Comparison of ENCODE assay signal across 9 cellular contexts in the genomic region with DNA sequence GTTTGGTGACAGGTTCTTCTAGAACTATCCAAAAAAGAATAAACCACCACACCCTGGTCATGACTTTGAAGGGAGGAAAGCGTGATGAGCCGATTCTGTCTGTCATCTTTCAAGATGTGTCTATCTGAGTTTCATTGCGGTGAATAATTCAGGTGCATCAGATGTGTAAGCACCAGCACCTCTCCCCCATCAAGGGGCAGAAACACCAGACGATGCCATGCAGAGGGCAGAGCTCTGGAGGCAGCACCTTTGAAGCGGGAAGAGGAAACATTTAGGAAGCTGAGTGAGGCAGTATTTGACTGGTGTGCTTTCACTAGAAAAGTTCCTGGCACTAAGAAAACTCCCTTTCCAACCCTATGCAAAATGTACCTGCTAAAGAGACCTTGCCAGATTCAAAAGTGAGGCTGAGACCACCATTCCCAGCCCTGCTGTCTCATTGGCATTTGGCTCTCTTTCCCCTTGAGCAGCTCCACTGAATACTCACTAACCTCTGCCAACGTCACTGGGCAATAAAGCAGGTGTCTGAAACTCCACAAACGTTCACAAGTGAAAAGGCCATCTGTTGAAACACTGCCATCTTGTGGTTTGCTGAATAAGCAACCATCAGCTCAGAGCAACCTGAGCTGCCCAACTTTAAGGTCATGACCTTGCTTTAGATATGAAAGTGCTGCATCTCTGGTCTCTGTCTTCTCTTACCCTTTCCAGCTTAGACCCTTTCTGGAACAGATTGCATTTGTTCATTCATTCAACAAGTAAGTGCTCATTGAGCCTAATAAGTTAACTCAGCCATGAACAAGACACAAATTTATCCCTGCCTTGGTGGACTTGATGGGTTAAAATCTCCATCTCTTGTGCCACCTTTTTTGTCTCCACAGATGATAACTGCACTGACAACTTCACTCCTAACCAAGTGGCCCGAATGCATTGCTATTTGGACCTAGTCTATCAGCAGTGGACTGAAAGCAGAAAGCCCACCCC.
DNase-seq lines count a peak whose midpoint lies in the region; ATAC-seq, FAIRE-seq and TF ChIP-seq lines count a peak whose summit lies in the region.
"Had no signal": no experiment of that assay in that cellular context is flagged by ENCODE, and none has a peak within 500 bp of the region (broad histone marks: within the 10 kb centered on the region; RNA-seq: fewer than 3 reads in every experiment).

No MANE protein-coding gene starts in this region.

- peak; percentile 97 for ATAC-seq in GM18519 (IDR thresholded peaks at IDR 0.05; ENCODE audit: low FRiP score, unreplicated experiment)
- ATAC-seq in HG02870 (IDR thresholded peaks at IDR 0.05; ENCODE audit: unreplicated experiment) = peak; percentile 88
- ATAC-seq in pancreas = peak; percentile 88 to 97 (median 94)

- H3K9me3 ChIP-seq in pancreas = no peaks in the 10 kb centered on the region

- H3K4me1 ChIP-seq in pancreas = peaks cover 0 to 3% (median 0%) of the 10 kb centered on the region in 3 donors

- no peak overlapping the region for H3K4me3 ChIP-seq in pancreas
- H3K4me3 ChIP-seq: SK-N-MC had no signal

- no peak overlapping the region; the same call in 1 of the 2 replicates for H3K27ac ChIP-seq in C4-2B
- no peak overlapping the region for H3K27ac ChIP-seq in pancreas
- H3K27ac ChIP-seq: SK-N-MC had no signal

- no peaks in the 10 kb centered on the region for H3K36me3 ChIP-seq in pancreas

- WGBS in pancreas, 2 donors = 48 to 54% methylated on average over 8 of the region's 8 CpGs

- H3K27me3 ChIP-seq in pancreas = no peaks in the 10 kb centered on the region

- peak; percentile 91 for TF ChIP-seq CTCF in C4-2B (conservative IDR thresholded peaks at IDR 0.05)
- TF ChIP-seq CTCF in pancreas (IDR thresholded peaks at IDR 0.05) = peak; percentile 50 to 73 (median 68)

- intact Hi-C loops in pancreas (cut with DNase I) = loop anchor here in 2 of 3 donors (5.0 to 10.0 kb wide), 2 partner anchors 134 to 1977 kb away; no protein-coding TSS in a partner anchor

- FAIRE-seq in pancreas (lab: Jason Lieb, UNC) = no peak

- peak; percentile 82 for DNase-seq in NCI-H1105 treated with DMSO at 0.1 percent for 48 hours (lab: John Stamatoyannopoulos, UW)
- DNase-seq in SHP77 treated with DMSO at 0.1 percent for 48 hours (lab: John Stamatoyannopoulos, UW) = peak; percentile 64
- peak; percentile 29 for DNase-seq in fibroblast of peridontal ligament (ENCODE audit: extremely low read depth)
- peak in 4 of 6 donors; percentile 27 to 66 (median 62) for DNase-seq in pancreas
- no peak for DNase-seq in cerebellar nuclear complex (lab: John Stamatoyannopoulos, UW)

Comparison
In these comparisons a context has a peak if more than half of its experiments do, and no peak if none do; other contexts are left out.
1. DNase-seq: peak in NCI-H1105 treated with DMSO at 0.1 percent for 48 hours (single experiment), SHP77 treated with DMSO at 0.1 percent for 48 hours (single experiment), fibroblast of peridontal ligament (single experiment) and pancreas (4 of 6); none in cerebellar nuclear complex (0 of 2).
2. Peak in every context shown above with its lines, with median percentiles within 50 percentile points of each other: ATAC-seq.